ENCODE assay signal across 22 cellular contexts in genomic region chr6:107386340-107386739, GRCh38.
DNase-seq lines count a peak whose midpoint lies in the region; ATAC-seq and TF ChIP-seq lines count a peak whose summit lies in the region.
"Had no signal": no experiment of that assay in that cellular context is flagged by ENCODE, and none has a peak within 500 bp of the region (broad histone marks: within the 10 kb centered on the region; RNA-seq: fewer than 3 reads in every experiment).

No MANE protein-coding gene starts in this region.

- H2AFZ ChIP-seq in PC-3 (ENCODE audit: low read length) = no peak overlapping the region
- H2AFZ ChIP-seq: parathyroid adenoma had no signal

- TF ChIP-seq CTCF in PC-3 (conservative IDR thresholded peaks at IDR 0.05; ENCODE audit: low read depth, low read length) = no peak

- H4K20me1 ChIP-seq in PC-3 (ENCODE audit: low read length) = no peaks in the 10 kb centered on the region

- no peaks in the 10 kb centered on the region for H3K9me2 ChIP-seq in PC-3 (replicated peaks; ENCODE audit: low read length)

- intact Hi-C loops in PC-3 (cut with micrococcal nuclease) = no loop called here

- no TSS peak for BruUV-seq in PC-3 (replicated peaks; lab: Mats Ljungman, UMichigan)

- H3K4me1 ChIP-seq in PC-3 (ENCODE audit: insufficient read depth, low read length) = 0 out of 2 replicates have a peak, but pooled peaks cover 3% of the 10 kb centered on the region
- H3K4me1 ChIP-seq: esophagus muscularis mucosa, heart right ventricle, parathyroid adenoma had no signal

- no peaks in the 10 kb centered on the region for H3F3A ChIP-seq in PC-3 (ENCODE audit: low read length, unreplicated experiment)

- no peaks in the 10 kb centered on the region for H3K79me2 ChIP-seq in PC-3 (ENCODE audit: low read length)

- DNase-seq in ELR (ENCODE audit: low read depth) (peak; percentile 53), PC-3 (peak; percentile 35), dermis blood vessel endothelial cell (peak; percentile 27), myocyte (ENCODE audit: low read depth) (peak; percentile 18), NCI-H1048 (lab: John Stamatoyannopoulos, UW) (no peak)
- DNase-seq in effector CD8-positive, alpha-beta T cell (lab: John Stamatoyannopoulos, UW) = no peak
- no peak for DNase-seq in activated CD4-positive, CD25-positive, alpha-beta regulatory T cell treated with anti-CD3 and anti-CD28 coated beads, Interleukin-2, amount 50 U/mL, for 72 hours
- DNase-seq in stimulated activated naive CD4-positive, alpha-beta T cell treated with Interleukin-2 at 50 U/mL for 16 hours (lab: John Stamatoyannopoulos, UW) = no peak
- DNase-seq: activated CD4-positive, alpha-beta T cell treated with anti-CD3 and anti-CD28 coated beads for 1 hour; activated naive CD8-positive, alpha-beta T cell treated with anti-CD3 and anti-CD28 coated beads for 36 hours; CD4-positive, alpha-beta T cell; effector CD4-positive, alpha-beta T cell; H7; heart right ventricle; naive thymus-derived CD8-positive, alpha-beta T cell; NCI-H187; NCI-H2227 treated with DMSO at 0.1 percent for 48 hours; stimulated activated CD4-positive, alpha-beta T cell treated with anti-CD3 and anti-CD28 coated beads, Interleukin-4, amount 100 ng/mL, for 4 hours had no signal

- no peak overlapping the region for H3K27ac ChIP-seq in PC-3 (ENCODE audit: low read length)
- H3K27ac ChIP-seq: esophagus muscularis mucosa, heart right ventricle, parathyroid adenoma had no signal

- H3K9ac ChIP-seq in PC-3 (ENCODE audit: low read length) = no peak overlapping the region
- H3K9ac ChIP-seq: parathyroid adenoma had no signal

- no peaks in the 10 kb centered on the region for H3K36me3 ChIP-seq in PC-3 (ENCODE audit: low read depth, low read length)
- H3K36me3 ChIP-seq: esophagus muscularis mucosa, heart right ventricle had no signal

- CTCF ChIA-PET in PC-3 (lab: Charles Lee) = no interaction called here

- H3K9me3 ChIP-seq in PC-3 (ENCODE audit: low read length) = no peaks in the 10 kb centered on the region
- H3K9me3 ChIP-seq: esophagus muscularis mucosa, heart right ventricle had no signal

- POLR2A ChIA-PET in PC-3 (lab: Charles Lee; ENCODE audit: unreplicated experiment) = no interaction called here

- H3K27me3 ChIP-seq in PC-3 (ENCODE audit: low read length) = no peaks in the 10 kb centered on the region
- H3K27me3 ChIP-seq: esophagus muscularis mucosa, heart right ventricle had no signal

- H3K4me2 ChIP-seq in PC-3 (ENCODE audit: low read length) = no peak overlapping the region
- H3K4me2 ChIP-seq: smooth muscle cell had no signal

- ATAC-seq in PC-3 = no peak
- ATAC-seq: heart right ventricle; HepG2; naive thymus-derived CD8-positive, alpha-beta T cell had no signal

- H3K4me3 ChIP-seq in PC-3 (ENCODE audit: low read length) = no peak overlapping the region
- H3K4me3 ChIP-seq: esophagus muscularis mucosa, heart right ventricle, smooth muscle cell had no signal

Comparison
In these comparisons a context has a peak if more than half of its experiments do, and no peak if none do; other contexts are left out.
1. DNase-seq: peak in ELR (single experiment), PC-3 (single experiment), dermis blood vessel endothelial cell (single experiment) and myocyte (single experiment); none in effector CD8-positive, alpha-beta T cell (single experiment), activated CD4-positive, CD25-positive, alpha-beta regulatory T cell treated with anti-CD3 and anti-CD28 coated beads, Interleukin-2, amount 50 U/mL, for 72 hours (single experiment), stimulated activated naive CD4-positive, alpha-beta T cell treated with Interleukin-2 at 50 U/mL for 16 hours (single experiment) and NCI-H1048 (single experiment).